In the genomic region with DNA sequence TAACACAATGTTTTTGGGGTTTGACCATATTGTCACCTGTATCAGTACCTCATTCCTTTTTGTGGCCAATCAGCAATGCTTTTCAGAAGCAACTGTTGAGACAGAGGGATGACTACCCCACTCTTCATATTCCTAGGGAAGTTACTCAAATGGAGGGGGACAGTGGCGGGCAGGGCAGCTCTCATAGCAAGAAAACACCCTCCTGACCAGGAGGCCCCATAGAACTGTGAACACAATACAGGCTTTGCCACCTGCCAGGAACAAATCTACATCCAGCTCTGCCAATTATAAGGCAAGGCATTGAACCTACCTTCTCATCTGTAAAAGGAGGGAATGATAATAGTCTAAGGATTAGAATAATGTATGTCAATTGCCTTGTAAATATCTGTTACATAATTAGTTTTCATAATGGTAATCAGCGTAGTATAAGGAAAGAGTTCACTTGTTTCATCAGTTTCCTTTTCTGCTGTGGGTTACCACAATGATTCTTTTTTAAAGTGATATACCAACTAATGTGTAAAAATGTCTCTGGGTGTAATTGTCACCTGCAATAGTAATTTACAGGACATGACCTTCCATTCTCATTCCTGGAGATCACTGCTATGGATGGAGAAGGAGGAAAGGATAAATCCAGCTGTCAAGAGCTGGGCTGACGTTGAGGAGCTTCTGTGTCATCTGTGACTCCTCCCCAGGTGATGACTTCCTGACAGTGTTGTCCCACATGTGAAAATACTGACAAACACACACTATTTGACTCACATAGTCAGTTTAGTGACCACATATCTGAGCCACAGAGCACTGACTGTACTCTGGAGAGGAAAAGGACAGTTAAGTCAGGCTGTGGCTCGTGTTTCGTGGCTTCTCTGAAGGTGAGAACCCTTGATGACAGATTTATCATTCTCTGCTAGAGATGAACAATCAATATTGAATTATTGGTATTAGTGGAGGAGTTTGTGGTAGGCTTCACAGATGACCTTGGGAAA, we compare ENCODE assay signal across 8 cellular contexts. TPM values are rescaled to one million over a fixed set of nuclear protein-coding genes. Genes with fewer than 3 reads are reported as not detected.
DNase-seq lines count a peak whose midpoint lies in the region; ATAC-seq and TF ChIP-seq lines count a peak whose summit lies in the region.

No MANE protein-coding gene starts in this region.

- intact Hi-C loops in naive thymus-derived CD4-positive, alpha-beta T cell (cut with micrococcal nuclease) = loop anchor here (1.0 to 5.0 kb wide), 10 partner anchors 11 to 147 kb away; a partner anchor contains a TSS

- peaks cover 0 to 3% (median 0%) of the 10 kb centered on the region in 5 donors for H3K36me3 Mint-ChIP-seq in naive thymus-derived CD4-positive, alpha-beta T cell

- peaks cover 32 to 58% (median 48%) of the 10 kb centered on the region in 7 donors for H3K4me1 Mint-ChIP-seq in naive thymus-derived CD4-positive, alpha-beta T cell

- TF ChIP-seq CTCF in brain microvascular endothelial cell (IDR thresholded peaks at IDR 0.05; ENCODE audit: low read depth, low read length, missing control alignments) = no peak

- H3K27ac Mint-ChIP-seq in naive thymus-derived CD4-positive, alpha-beta T cell = peak overlapping the region; percentile 85 to 98 (median 95)

- peak overlapping the region; percentile 65 for H3K27ac ChIP-seq in naive thymus-derived CD4-positive, alpha-beta T cell (ENCODE audit: low read depth, low read length)
- H3K27ac ChIP-seq in brain microvascular endothelial cell = no peak overlapping the region

- no peaks in the 10 kb centered on the region for H3K9me3 Mint-ChIP-seq in naive thymus-derived CD4-positive, alpha-beta T cell

- H3K4me3 Mint-ChIP-seq in naive thymus-derived CD4-positive, alpha-beta T cell = peak overlapping the region; percentile 67 to 88 (median 81)

- peak; percentile 66 to 76 for DNase-seq in activated CD4-positive, alpha-beta T cell treated with anti-CD3 and anti-CD28 coated beads, Interleukin-2, amount 50 U/mL, for 48 hours
- DNase-seq in naive thymus-derived CD4-positive, alpha-beta T cell = peak in 8 of 9 donors; percentile 15 to 65 (median 50)
- no peak for DNase-seq in DMS53 (lab: John Stamatoyannopoulos, UW)
- no peak for DNase-seq in DMS 273 (lab: John Stamatoyannopoulos, UW; ENCODE audit: unreplicated experiment)
- no peak for DNase-seq in brain microvascular endothelial cell
- no peak for DNase-seq in NCI-H82 (lab: John Stamatoyannopoulos, UW)

- H3K4me1 ChIP-seq in naive thymus-derived CD4-positive, alpha-beta T cell (ENCODE audit: control insufficient read depth in 2 of 2, insufficient read depth in 2 of 2, low read length in 2 of 2) = peaks cover 23 to 36% of the 10 kb centered on the region in 2 donors

- ATAC-seq in GM19324 (IDR thresholded peaks at IDR 0.05; ENCODE audit: low FRiP score, unreplicated experiment) = peak; percentile 71
- ATAC-seq in HG03064 (IDR thresholded peaks at IDR 0.05; ENCODE audit: low read depth, unreplicated experiment) = peak; percentile 69
- peak; percentile 92 for ATAC-seq in naive thymus-derived CD4-positive, alpha-beta T cell

- no peaks in the 10 kb centered on the region for H3K36me3 ChIP-seq in naive thymus-derived CD4-positive, alpha-beta T cell (ENCODE audit: control insufficient read depth in 2 of 3, insufficient read depth in 3 of 3, low read length in 3 of 3)
- H3K36me3 ChIP-seq in brain microvascular endothelial cell (replicated peaks) = no peaks in the 10 kb centered on the region

- peak overlapping the region; percentile 11 for H3K4me3 ChIP-seq in naive thymus-derived CD4-positive, alpha-beta T cell (ENCODE audit: low read length)
- no peak overlapping the region for H3K4me3 ChIP-seq in brain microvascular endothelial cell (ENCODE audit: low read depth, low read length)

- CTCF ChIA-PET in naive thymus-derived CD4-positive, alpha-beta T cell (lab: Charles Lee) = interaction anchor here (0.6 to 1.1 kb wide), 4 partner anchors 9 to 148 kb away, joined by 3 to 5 read pairs (median 3); no protein-coding TSS in a partner anchor

- POLR2A ChIA-PET in naive thymus-derived CD4-positive, alpha-beta T cell (lab: Charles Lee) = interaction anchor here (0.6 to 2.1 kb wide), 5 partner anchors 9 to 56 kb away, joined by 3 to 10 read pairs (median 5); a partner anchor contains a TSS

- in situ Hi-C loops in brain microvascular endothelial cell (cut with HindIII; ENCODE audit: low pct_ligation_motif_present, low sequenced_read_pairs) = no loop called here

- no peaks in the 10 kb centered on the region for H3K9me3 ChIP-seq in naive thymus-derived CD4-positive, alpha-beta T cell (ENCODE audit: control insufficient read depth in 2 of 3, low read length in 3 of 3)

- peaks cover 0 to 29% (median 0%) of the 10 kb centered on the region in 5 donors for H3K27me3 Mint-ChIP-seq in naive thymus-derived CD4-positive, alpha-beta T cell

- no peaks in the 10 kb centered on the region for H3K27me3 ChIP-seq in naive thymus-derived CD4-positive, alpha-beta T cell (ENCODE audit: control insufficient read depth in 2 of 2, insufficient read depth in 2 of 2, low read length in 2 of 2)
- H3K27me3 ChIP-seq in brain microvascular endothelial cell (replicated peaks) = no peaks in the 10 kb centered on the region

RNA-seq across cellular contexts. Expression of a gene that starts 13.4 kb away (rescaled TPM):
- 1 to 10 TPM in 1 of 5 experiments, under 1 TPM in 3, not detected in 1; 0.19 to 1.6 (median 0.28) TPM for total RNA-seq in naive thymus-derived CD4-positive, alpha-beta T cell
- not detected for polyA plus RNA-seq in naive thymus-derived CD4-positive, alpha-beta T cell

RNA-seq across cellular contexts. Expression of a gene that starts 55.8 kb away (rescaled TPM):
- 100 to 1,000 TPM in 1 of 5 experiments, 10 to 100 TPM in 4; 50.0 to 101 (median 80.0) TPM for total RNA-seq in naive thymus-derived CD4-positive, alpha-beta T cell
- 10 to 100 TPM; 43.8 to 52.1 TPM for polyA plus RNA-seq in naive thymus-derived CD4-positive, alpha-beta T cell

Comparison
In these comparisons a context has a peak if more than half of its experiments do, and no peak if none do; other contexts are left out.
1. DNase-seq: peak in activated CD4-positive, alpha-beta T cell treated with anti-CD3 and anti-CD28 coated beads, Interleukin-2, amount 50 U/mL, for 48 hours (2 of 2) and naive thymus-derived CD4-positive, alpha-beta T cell (8 of 9); none in DMS53 (single experiment), DMS 273 (single experiment), brain microvascular endothelial cell (single experiment) and NCI-H82 (single experiment).
2. Peak in every context shown above with its lines, with median percentiles within 50 percentile points of each other: ATAC-seq.